In the genomic region with DNA sequence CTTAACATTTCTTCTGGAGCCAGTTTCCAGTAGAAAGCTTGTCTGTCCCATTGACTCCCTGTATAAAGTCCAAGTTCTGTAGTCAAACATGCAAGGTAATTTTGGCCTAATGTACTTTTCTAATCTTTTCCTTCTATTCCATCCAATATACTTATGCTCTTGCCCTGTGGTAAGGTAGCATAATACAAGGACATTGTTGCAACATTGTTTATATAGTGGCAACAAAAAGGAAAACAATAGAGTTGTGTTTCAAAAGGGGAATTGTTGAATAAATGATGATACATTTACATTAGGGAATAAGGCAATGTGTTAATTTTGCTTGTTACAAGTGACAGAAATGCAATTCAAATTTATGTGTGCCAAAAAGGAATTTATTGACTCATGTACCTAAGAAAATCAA, we compare ENCODE assay signal across 16 cellular contexts. TPM values are rescaled to one million over a fixed set of nuclear protein-coding genes. Genes with fewer than 3 reads are reported as not detected.
DNase-seq lines count a peak whose midpoint lies in the region; ATAC-seq and TF ChIP-seq lines count a peak whose summit lies in the region.
"Had no signal": no experiment of that assay in that cellular context is flagged by ENCODE, and none has a peak within 500 bp of the region (broad histone marks: within the 10 kb centered on the region; RNA-seq: fewer than 3 reads in every experiment).

No MANE protein-coding gene starts in this region.

- no peak overlapping the region for H3K4me3 Mint-ChIP-seq in activated naive CD4-positive, alpha-beta T cell treated with anti-CD3 and anti-CD28 coated beads, Interleukin-2, amount 50 U/mL, for 24 hours
- no peak overlapping the region for H3K4me3 Mint-ChIP-seq in activated naive CD4-positive, alpha-beta T cell treated with anti-CD3 and anti-CD28 coated beads for 36 hours
- H3K4me3 Mint-ChIP-seq: CD4-positive, alpha-beta T cell; natural killer cell treated with Interleukin-12 subunit alpha and Interleukin-12 subunit beta and Interleukin-15 and Interleukin-18, amount 100 ng/mL, for 72 hours had no signal

- DNase-seq in activated naive CD4-positive, alpha-beta T cell treated with anti-CD3 and anti-CD28 coated beads for 36 hours, result no peak
- DNase-seq in brain microvascular endothelial cell (no peak), left lung (no peak), thyroid gland (no peak)
- no peak for DNase-seq in stimulated activated CD4-positive, alpha-beta T cell treated with anti-CD3 and anti-CD28 coated beads, Interleukin-2, amount 100 ng/mL, for 24 hours
- DNase-seq: activated CD8-positive, alpha-beta memory T cell treated with anti-CD3 and anti-CD28 coated beads for 24 hours; activated gamma-delta T cell; CD4-positive, alpha-beta T cell; left cardiac atrium; stimulated activated CD4-positive, alpha-beta T cell treated with anti-CD3 and anti-CD28 coated beads, Interleukin-4, amount 100 ng/mL, for 1 hour; WERI-Rb-1 had no signal

- H3K36me3 Mint-ChIP-seq in activated naive CD4-positive, alpha-beta T cell treated with anti-CD3 and anti-CD28 coated beads, Interleukin-2, amount 50 U/mL, for 24 hours, result peaks cover 8% of the 10 kb centered on the region
- peaks cover 11% of the 10 kb centered on the region for H3K36me3 Mint-ChIP-seq in activated naive CD4-positive, alpha-beta T cell treated with anti-CD3 and anti-CD28 coated beads for 36 hours (ENCODE audit: low read depth)

- H3K4me3 ChIP-seq in brain microvascular endothelial cell (ENCODE audit: low read depth, low read length), result no peak overlapping the region
- H3K4me3 ChIP-seq in left lung, result no peak overlapping the region
- no peak overlapping the region for H3K4me3 ChIP-seq in thyroid gland (replicated peaks in 1 of 3)

- H3K27me3 Mint-ChIP-seq in activated naive CD4-positive, alpha-beta T cell treated with anti-CD3 and anti-CD28 coated beads, Interleukin-2, amount 50 U/mL, for 24 hours, result no peaks in the 10 kb centered on the region
- no peaks in the 10 kb centered on the region for H3K27me3 Mint-ChIP-seq in activated naive CD4-positive, alpha-beta T cell treated with anti-CD3 and anti-CD28 coated beads for 36 hours (ENCODE audit: low read depth)
- H3K27me3 Mint-ChIP-seq: CD4-positive, alpha-beta T cell; natural killer cell treated with Interleukin-12 subunit alpha and Interleukin-12 subunit beta and Interleukin-15 and Interleukin-18, amount 100 ng/mL, for 72 hours had no signal

- intact Hi-C loops in activated naive CD4-positive, alpha-beta T cell treated with anti-CD3 and anti-CD28 coated beads for 36 hours (cut with micrococcal nuclease), result no loop called here
- intact Hi-C loops in left lung (cut with DNase I), result loop anchor here in 1 of 2 donors (10.0 kb wide), 1 partner anchor 56 kb away; the partner anchor contains the start of gene EVI2A
- intact Hi-C loops in thyroid gland (cut with DNase I), result no loop called here

- H3K9me3 ChIP-seq in left lung (no peaks in the 10 kb centered on the region), thyroid gland (no peaks in the 10 kb centered on the region)

- peaks cover 11 to 13% of the 10 kb centered on the region in 2 donors for H3K4me1 ChIP-seq in left lung
- peaks cover 19 to 24% of the 10 kb centered on the region in 2 donors for H3K4me1 ChIP-seq in thyroid gland

- TF ChIP-seq POLR2A in thyroid gland (IDR thresholded peaks at IDR 0.05), result no peak

- H3K27me3 ChIP-seq in brain microvascular endothelial cell (replicated peaks) (no peaks in the 10 kb centered on the region), left lung (no peaks in the 10 kb centered on the region), thyroid gland (no peaks in the 10 kb centered on the region)

- in situ Hi-C loops in brain microvascular endothelial cell (cut with HindIII; ENCODE audit: low pct_ligation_motif_present, low sequenced_read_pairs), result no loop called here

- H3K27ac ChIP-seq in brain microvascular endothelial cell (peak overlapping the region; percentile 28), left lung (peak overlapping the region; percentile 21 to 45), thyroid gland (peak overlapping the region; percentile 26 to 70 (median 70))
- H3K27ac ChIP-seq: WERI-Rb-1 had no signal

- TF ChIP-seq CTCF in brain microvascular endothelial cell (IDR thresholded peaks at IDR 0.05; ENCODE audit: low read depth, low read length, missing control alignments), result no peak
- no peak for TF ChIP-seq CTCF in left lung (IDR thresholded peaks at IDR 0.05)
- peak in 1 of 6 experiments; percentile 1 for TF ChIP-seq CTCF in thyroid gland (IDR thresholded peaks at IDR 0.05)

- ATAC-seq in left lung (no peak), GM19463 (IDR thresholded peaks at IDR 0.05; ENCODE audit: unreplicated experiment) (no peak), GM21447 (IDR thresholded peaks at IDR 0.05; ENCODE audit: unreplicated experiment) (no peak)
- ATAC-seq: natural killer cell treated with Interleukin-12 subunit alpha and Interleukin-12 subunit beta and Interleukin-15 and Interleukin-18, amount 100 ng/mL, for 72 hours had no signal

- H3K4me1 Mint-ChIP-seq in activated naive CD4-positive, alpha-beta T cell treated with anti-CD3 and anti-CD28 coated beads, Interleukin-2, amount 50 U/mL, for 24 hours, result no peaks in the 10 kb centered on the region
- no peaks in the 10 kb centered on the region for H3K4me1 Mint-ChIP-seq in activated naive CD4-positive, alpha-beta T cell treated with anti-CD3 and anti-CD28 coated beads for 36 hours (ENCODE audit: low read depth)

- CTCF ChIA-PET in activated naive CD4-positive, alpha-beta T cell treated with anti-CD3 and anti-CD28 coated beads for 36 hours (lab: Charles Lee), result interaction anchor here (0.7 kb wide), 1 partner anchor 12 kb away, joined by 3 read pairs; no protein-coding TSS in a partner anchor

- H3K36me3 ChIP-seq in brain microvascular endothelial cell (replicated peaks) (peaks cover 4% of the 10 kb centered on the region), left lung (peaks cover 0 to 27% of the 10 kb centered on the region in 2 donors), thyroid gland (peaks cover 0 to 6% of the 10 kb centered on the region in 2 donors)

- no peaks in the 10 kb centered on the region for H3K9me3 Mint-ChIP-seq in activated naive CD4-positive, alpha-beta T cell treated with anti-CD3 and anti-CD28 coated beads, Interleukin-2, amount 50 U/mL, for 24 hours
- H3K9me3 Mint-ChIP-seq in activated naive CD4-positive, alpha-beta T cell treated with anti-CD3 and anti-CD28 coated beads for 36 hours, result no peaks in the 10 kb centered on the region
- H3K9me3 Mint-ChIP-seq: CD4-positive, alpha-beta T cell; natural killer cell treated with Interleukin-12 subunit alpha and Interleukin-12 subunit beta and Interleukin-15 and Interleukin-18, amount 100 ng/mL, for 72 hours had no signal

- H3K27ac Mint-ChIP-seq in activated naive CD4-positive, alpha-beta T cell treated with anti-CD3 and anti-CD28 coated beads, Interleukin-2, amount 50 U/mL, for 24 hours, result peak overlapping the region; percentile 24
- no peak overlapping the region for H3K27ac Mint-ChIP-seq in activated naive CD4-positive, alpha-beta T cell treated with anti-CD3 and anti-CD28 coated beads for 36 hours
- H3K27ac Mint-ChIP-seq: CD4-positive, alpha-beta T cell; natural killer cell treated with Interleukin-12 subunit alpha and Interleukin-12 subunit beta and Interleukin-15 and Interleukin-18, amount 100 ng/mL, for 72 hours had no signal

RNA-seq across cellular contexts. Expression of gene OMG, which starts 27.9 kb away (rescaled TPM):
- under 1 TPM in 1 of 2 experiments, not detected in 1; 0.10 TPM for total RNA-seq in activated naive CD4-positive, alpha-beta T cell treated with anti-CD3 and anti-CD28 coated beads for 36 hours
- total RNA-seq in left lung (10 to 100 TPM in 1 of 2 donors, 1 to 10 TPM in 1; 5.0 to 10.7 TPM), thyroid gland (1 to 10 TPM in 1 of 4 donors, under 1 TPM in 1, not detected in 2; 0.45 to 2.1 TPM)
- total RNA-seq: NCI-H460 had no signal

RNA-seq across cellular contexts. Expression of gene EVI2B, which starts 44.7 kb away (rescaled TPM):
- total RNA-seq in activated naive CD4-positive, alpha-beta T cell treated with anti-CD3 and anti-CD28 coated beads for 36 hours, result 10 to 100 TPM in 1 of 2 experiments, 1 to 10 TPM in 1; 9.9 to 11.4 TPM
- total RNA-seq in left lung (10 to 100 TPM; 25.1 to 80.4 TPM), thyroid gland (10 to 100 TPM in 1 of 4 donors, 1 to 10 TPM in 3; 3.0 to 11.8 (median 4.8) TPM)

RNA-seq across cellular contexts. Expression of gene EVI2A, which starts 52.2 kb away (rescaled TPM):
- 10 to 100 TPM; 22.0 to 22.5 TPM for total RNA-seq in activated naive CD4-positive, alpha-beta T cell treated with anti-CD3 and anti-CD28 coated beads for 36 hours
- total RNA-seq in left lung, result 10 to 100 TPM; 16.4 to 30.9 TPM
- total RNA-seq in thyroid gland, result 10 to 100 TPM in 1 of 4 donors, 1 to 10 TPM in 2, under 1 TPM in 1; 0.71 to 16.1 (median 2.1) TPM
- total RNA-seq: NCI-H460 had no signal
